In genomic region chr11:26187639-26188038, GRCh38 we compare ENCODE assay signal across 14 cellular contexts.
DNase-seq lines count a peak whose midpoint lies in the region; ATAC-seq and TF ChIP-seq lines count a peak whose summit lies in the region.
"Had no signal": no experiment of that assay in that cellular context is flagged by ENCODE, and none has a peak within 500 bp of the region (broad histone marks: within the 10 kb centered on the region; RNA-seq: fewer than 3 reads in every experiment).

No MANE protein-coding gene starts in this region.

- ATAC-seq in GM21576 (IDR thresholded peaks at IDR 0.05; ENCODE audit: unreplicated experiment): no peak
- ATAC-seq: naive thymus-derived CD8-positive, alpha-beta T cell had no signal

- peak overlapping the region; percentile 76 for H3K27ac ChIP-seq in epithelial cell of prostate
- H3K27ac ChIP-seq: WERI-Rb-1 had no signal

- DNase-seq in AG10803 (ENCODE audit: low read depth) (peak; percentile 88), M059J (ENCODE audit: low read depth) (peak; percentile 2), epithelial cell of prostate (ENCODE audit: low read depth, low spot score) (peak; percentile 24), myocyte (ENCODE audit: low read depth) (peak; percentile 45), NCI-H2081 (lab: John Stamatoyannopoulos, UW) (no peak), epidermal melanocyte (ENCODE audit: insufficient read length, low spot score) (no peak)
- no peak for DNase-seq in activated CD4-positive, alpha-beta T cell treated with anti-CD3 and anti-CD28 coated beads, Interleukin-2, amount 50 U/mL, for 48 hours
- DNase-seq: activated T-cell treated with anti-CD3 and anti-CD28 coated beads, Interleukin-2, amount 50 U/mL, for 24 hours; hypothalamus; naive thymus-derived CD8-positive, alpha-beta T cell; NCI-H2029; stimulated activated CD4-positive, alpha-beta T cell treated with anti-CD3 and anti-CD28 coated beads, Interleukin-15, amount 100 ng/mL, for 24 hours; WERI-Rb-1 had no signal

- no peak for TF ChIP-seq CTCF in AG10803 (conservative IDR thresholded peaks at IDR 0.05; ENCODE audit: low read length)

- no peak overlapping the region for H3K4me3 ChIP-seq in AG10803 (ENCODE audit: low read length)

Comparison
In these comparisons a context has a peak if more than half of its experiments do, and no peak if none do; other contexts are left out.
1. DNase-seq: peak in AG10803 (single experiment), M059J (single experiment), epithelial cell of prostate (single experiment) and myocyte (single experiment); none in NCI-H2081 (0 of 2), activated CD4-positive, alpha-beta T cell treated with anti-CD3 and anti-CD28 coated beads, Interleukin-2, amount 50 U/mL, for 48 hours (0 of 2) and epidermal melanocyte (single experiment).